17 cellular contexts compared by ENCODE assay signal in the genomic region with DNA sequence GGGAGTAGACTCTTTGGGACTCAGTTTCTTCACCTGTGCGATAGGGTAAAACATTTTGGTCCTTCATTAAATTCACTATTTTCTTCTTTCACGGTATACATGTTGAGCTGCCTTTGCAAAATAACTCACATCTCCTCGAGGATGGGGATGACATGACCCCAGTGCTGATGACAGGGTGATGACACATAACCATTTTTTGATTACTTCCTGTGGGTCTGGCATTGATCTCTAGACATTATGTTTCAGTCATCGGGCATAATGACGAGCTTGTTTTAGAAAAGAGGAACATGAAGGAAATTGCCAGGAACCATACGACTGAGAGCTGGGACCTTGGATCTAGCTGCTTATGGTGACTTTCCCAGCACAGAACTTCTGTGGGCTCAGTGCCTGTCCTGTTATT. TPM values are rescaled to one million over a fixed set of nuclear protein-coding genes. Genes with fewer than 3 reads are reported as not detected.
DNase-seq lines count a peak whose midpoint lies in the region; ATAC-seq, FAIRE-seq and TF ChIP-seq lines count a peak whose summit lies in the region.
"Had no signal": no experiment of that assay in that cellular context is flagged by ENCODE, and none has a peak within 500 bp of the region (broad histone marks: within the 10 kb centered on the region; RNA-seq: fewer than 3 reads in every experiment).

No MANE protein-coding gene starts in this region.

- no peak overlapping the region for H2AFZ ChIP-seq in HCT116 (ENCODE audit: low read depth, low read length, poor library complexity, severe bottlenecking)

- CTCF ChIA-PET in HCT116 (lab: Charles Lee), result interaction anchor here (1.1 kb wide), 1 partner anchor 22 kb away, joined by 3 read pairs; no protein-coding TSS in a partner anchor

- H3K36me3 ChIP-seq in HCT116 (ENCODE audit: control insufficient read depth in 1 of 2, insufficient read depth in 2 of 2, low read length in 2 of 2), result no peaks in the 10 kb centered on the region

- no peaks in the 10 kb centered on the region for H3K79me2 ChIP-seq in HCT116 (ENCODE audit: insufficient read depth, low read length)

- H3K9ac ChIP-seq in HCT116 (ENCODE audit: low read length), result no peak overlapping the region

- TF ChIP-seq RAD21 in HCT116 (IDR thresholded peaks at IDR 0.05; ENCODE audit: low read depth), result no peak

- POLR2A ChIA-PET in HCT116 (lab: Charles Lee), result no interaction called here

- H3K4me3 ChIP-seq in HCT116 (replicated peaks in 1 of 2; ENCODE audit: low read depth in 1 of 2, low read length in 2 of 2) (no peak overlapping the region), fibroblast of villous mesenchyme (ENCODE audit: low read depth, low read length) (no peak overlapping the region)

- H3K4me1 ChIP-seq in HCT116 (ENCODE audit: control insufficient read depth in 1 of 2, insufficient read depth in 2 of 2, low read length in 2 of 2), result peaks cover 2 to 14% of the 10 kb centered on the region in 2 experiments; a peak in 2 of 4 replicates

- H4K20me1 ChIP-seq in HCT116 (ENCODE audit: insufficient read depth), result no peaks in the 10 kb centered on the region

- H3K4me2 ChIP-seq in HCT116 (ENCODE audit: low read length), result peak overlapping the region; percentile 19; the same call in 1 of the 2 replicates

- DNase-seq in AG08395 (ENCODE audit: low spot score) (peak; percentile 48), HCT116 (ENCODE audit: low read depth, low spot score) (no peak), RPMI7951 (ENCODE audit: low read depth) (peak; percentile 82), fibroblast of villous mesenchyme (ENCODE audit: low read depth) (peak; percentile 58), GM19239 (ENCODE audit: insufficient read length, low spot score) (no peak), NCI-H1930 (lab: John Stamatoyannopoulos, UW) (no peak)
- DNase-seq in NK-92 treated with Interleukin-12 subunit alpha and Interleukin-12 subunit beta, amount 100 ng/mL, for 24 hours (lab: John Stamatoyannopoulos, UW), result no peak
- DNase-seq: activated CD4-positive, CD25-positive, alpha-beta regulatory T cell; activated naive CD4-positive, alpha-beta T cell treated with anti-CD3 and anti-CD28 coated beads for 36 hours; AML-193; DMS 273 treated with DMSO at 0.1 percent for 48 hours; effector memory CD8-positive, alpha-beta T cell; right cardiac atrium; stimulated activated CD4-positive, alpha-beta T cell treated with anti-CD3 and anti-CD28 coated beads, Interleukin-2, amount 100 ng/mL, for 48 hours; trophoblast cell had no signal

- intact Hi-C loops in HCT116 (cut with micrococcal nuclease), result no loop called here

- peaks cover 24% of the 10 kb centered on the region; the same call in 1 of the 2 replicates for H3K27me3 ChIP-seq in HCT116 (ENCODE audit: insufficient read depth, low read length)

- H3K9me3 ChIP-seq in HCT116 (ENCODE audit: control insufficient read depth in 1 of 2, insufficient read depth in 1 of 2, low read depth in 1 of 2, low read length in 2 of 2), result no peaks in the 10 kb centered on the region

- no peak; the same call in 1 of the 2 replicates for ATAC-seq in HCT116
- ATAC-seq in HG02623 (IDR thresholded peaks at IDR 0.05; ENCODE audit: unreplicated experiment), result no peak
- ATAC-seq: effector memory CD8-positive, alpha-beta T cell; right cardiac atrium had no signal

- H3K9me2 ChIP-seq in HCT116 (ENCODE audit: insufficient read depth), result no peaks in the 10 kb centered on the region

- no peak overlapping the region for H3K27ac ChIP-seq in HCT116 (ENCODE audit: low read depth, low read length)

- RAD21 ChIA-PET in HCT116 (lab: Charles Lee; ENCODE audit: low non-redundant PET in 1 of 2, low total read pairs in 2 of 2, uncharacterized antibody in 2 of 2, unreplicated experiment in 2 of 2), result no interaction called here

- BruUV-seq in HCT116 (replicated peaks; lab: Mats Ljungman, UMichigan), result no TSS peak

- FAIRE-seq in GM19239 (lab: Jason Lieb, UNC), result no peak
- FAIRE-seq: islet of Langerhans had no signal

- TF ChIP-seq POLR2A in HCT116 (IDR thresholded peaks at IDR 0.05; ENCODE audit: borderline replicate concordance, extremely low read depth, insufficient read depth, insufficient read length), result no peak

- no peak for TF ChIP-seq CTCF in HCT116 (IDR thresholded peaks at IDR 0.05 in 2 of 3, conservative IDR thresholded peaks at IDR 0.05 in 1 of 3; ENCODE audit: borderline replicate concordance in 1 of 3, insufficient read depth in 1 of 3, low read depth in 2 of 3, low read length in 2 of 3)
- no peak for TF ChIP-seq CTCF in fibroblast of villous mesenchyme (IDR thresholded peaks at IDR 0.05; ENCODE audit: insufficient read depth, low read depth, low read length)

TF ChIP-seq in HCT116, 20 proteins besides CTCF, POLR2A, EP300 and RAD21:
- TF ChIP-seq SIN3A (IDR thresholded peaks at IDR 0.05; ENCODE audit: low read depth) (no peak), FOSL1 (IDR thresholded peaks at IDR 0.05; ENCODE audit: low read depth) (0 out of 2 replicates have a peak, but pooled peaks have one; percentile 10)
- TF ChIP-seq, protein P1, sequence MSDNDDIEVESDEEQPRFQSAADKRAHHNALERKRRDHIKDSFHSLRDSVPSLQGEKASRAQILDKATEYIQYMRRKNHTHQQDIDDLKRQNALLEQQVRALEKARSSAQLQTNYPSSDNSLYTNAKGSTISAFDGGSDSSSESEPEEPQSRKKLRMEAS (IDR thresholded peaks at IDR 0.05), result no peak

RNA-seq across cellular contexts. Expression of a gene that starts 25.2 kb away (rescaled TPM):
- 0.30 TPM for total RNA-seq in HCT116 (2021; ENCODE audit: unreplicated experiment)
- 0.02 and 0.04 TPM in 2 replicates for polyA plus RNA-seq in HCT116 (2012)
- 138 and 179 TPM in 2 replicates for total RNA-seq in RPMI7951 (2014; rRNA removed; shearing (Covaris generic))
- 295 and 502 TPM in 2 replicates for total RNA-seq in fibroblast of villous mesenchyme

Comparison
In these comparisons a context has a peak if more than half of its experiments do, and no peak if none do; other contexts are left out.
1. DNase-seq: peak in AG08395 (single experiment), RPMI7951 (single experiment) and fibroblast of villous mesenchyme (single experiment); none in HCT116 (single experiment), NK-92 treated with Interleukin-12 subunit alpha and Interleukin-12 subunit beta, amount 100 ng/mL, for 24 hours (single experiment), GM19239 (single experiment) and NCI-H1930 (0 of 2).
2. RNA of a gene that starts 25.2 kb away (total RNA-seq): 295 to 502 TPM in fibroblast of villous mesenchyme and 138 to 179 TPM in RPMI7951; 0.30 TPM in HCT116 (single experiment); every median in the first group is over 100 times any median in the second.